In the genomic region with DNA sequence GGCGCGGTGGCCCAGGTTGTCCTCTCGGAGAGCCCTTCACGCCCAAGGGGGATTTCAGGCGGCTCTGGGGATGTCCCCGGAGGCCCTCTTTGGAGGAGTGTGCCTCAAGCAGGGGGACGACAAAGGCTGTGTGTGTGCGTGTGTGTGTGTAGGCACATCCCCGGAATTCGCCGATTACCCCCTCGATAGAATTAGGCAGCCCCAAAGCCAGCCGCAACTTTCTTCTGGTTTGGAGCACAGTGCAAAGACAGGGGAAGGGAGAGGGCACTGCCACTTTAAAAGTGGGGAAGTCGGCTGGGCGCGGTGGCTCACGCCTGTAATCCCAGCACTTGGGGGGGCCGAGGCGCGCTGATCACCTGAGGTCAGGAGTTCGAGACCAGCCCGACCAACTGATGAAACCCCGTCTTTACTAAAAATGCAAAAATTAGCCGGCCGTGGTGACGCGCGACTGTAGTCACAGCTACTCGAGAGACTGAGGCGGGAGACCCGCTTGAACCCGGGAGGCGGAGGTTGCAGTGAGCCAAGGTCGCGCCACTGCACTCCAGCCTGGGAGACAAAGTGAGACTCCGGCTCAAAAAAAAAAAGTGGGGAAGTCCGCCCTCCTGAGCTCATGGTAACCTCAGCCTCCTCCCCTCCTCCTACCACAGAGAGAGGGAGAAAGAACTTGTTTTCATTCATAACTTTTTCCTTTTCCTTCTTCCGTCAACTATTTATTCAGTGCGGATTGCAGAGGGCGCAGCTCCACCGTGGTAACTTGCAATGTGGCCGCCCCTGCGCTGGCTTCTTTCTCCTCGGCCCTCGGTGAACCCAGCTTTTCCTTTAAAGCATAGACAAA, we compare ENCODE assay signal across 8 cellular contexts. TPM values are rescaled to one million over a fixed set of nuclear protein-coding genes. Genes with fewer than 3 reads are reported as not detected.
DNase-seq lines count a peak whose midpoint lies in the region; ATAC-seq and TF ChIP-seq lines count a peak whose summit lies in the region.

No MANE protein-coding gene starts in this region.

- DNase-seq in GM03348 (ENCODE audit: low spot score) = peak; percentile 64
- peak; percentile 64 for DNase-seq in HCEC 1CT
- DNase-seq in MV-4-11 (lab: John Stamatoyannopoulos, UW) = peak; percentile 29
- peak; percentile 21 for DNase-seq in activated CD4-positive, alpha-beta T cell treated with anti-CD3 and anti-CD28 coated beads, Interleukin-2, amount 50 U/mL, for 1 hour
- DNase-seq in dermis blood vessel endothelial cell = peak; percentile 73
- DNase-seq in lower lobe of right lung = peak; percentile 83
- DNase-seq in stimulated activated CD8-positive, alpha-beta memory T cell treated with anti-CD3 and anti-CD28 coated beads, Interleukin-15, amount 100 ng/mL, for 24 hours (ENCODE audit: low read depth) = peak; percentile 23
- no peak for DNase-seq in 8988T

- H3K4me1 ChIP-seq in lower lobe of right lung = peaks cover 11% of the 10 kb centered on the region

- no peak for TF ChIP-seq CTCF in lower lobe of right lung (IDR thresholded peaks at IDR 0.05)

- H3K36me3 ChIP-seq in lower lobe of right lung = peaks cover 26% of the 10 kb centered on the region

- intact Hi-C loops in lower lobe of right lung (cut with DNase I) = loop anchor here (10.0 kb wide), 1 partner anchor 266 kb away; no protein-coding TSS in a partner anchor

- peak overlapping the region; percentile 75 for H3K4me3 ChIP-seq in lower lobe of right lung

- peak overlapping the region; percentile 93 for H3K27ac ChIP-seq in lower lobe of right lung

- ATAC-seq in lower lobe of right lung = peak; percentile 54 to 64

- H3K27me3 ChIP-seq in lower lobe of right lung (ENCODE audit: low read depth) = no peaks in the 10 kb centered on the region

- no peaks in the 10 kb centered on the region for H3K9me3 ChIP-seq in lower lobe of right lung

RNA-seq across cellular contexts. Expression of a gene that starts 2.4 kb away (rescaled TPM):
- total RNA-seq in dermis blood vessel endothelial cell (27.2 and 43.7 TPM in 2 replicates), lower lobe of right lung (86.6 TPM)
